1 cellular context compared by ENCODE assay signal in the genomic region with DNA sequence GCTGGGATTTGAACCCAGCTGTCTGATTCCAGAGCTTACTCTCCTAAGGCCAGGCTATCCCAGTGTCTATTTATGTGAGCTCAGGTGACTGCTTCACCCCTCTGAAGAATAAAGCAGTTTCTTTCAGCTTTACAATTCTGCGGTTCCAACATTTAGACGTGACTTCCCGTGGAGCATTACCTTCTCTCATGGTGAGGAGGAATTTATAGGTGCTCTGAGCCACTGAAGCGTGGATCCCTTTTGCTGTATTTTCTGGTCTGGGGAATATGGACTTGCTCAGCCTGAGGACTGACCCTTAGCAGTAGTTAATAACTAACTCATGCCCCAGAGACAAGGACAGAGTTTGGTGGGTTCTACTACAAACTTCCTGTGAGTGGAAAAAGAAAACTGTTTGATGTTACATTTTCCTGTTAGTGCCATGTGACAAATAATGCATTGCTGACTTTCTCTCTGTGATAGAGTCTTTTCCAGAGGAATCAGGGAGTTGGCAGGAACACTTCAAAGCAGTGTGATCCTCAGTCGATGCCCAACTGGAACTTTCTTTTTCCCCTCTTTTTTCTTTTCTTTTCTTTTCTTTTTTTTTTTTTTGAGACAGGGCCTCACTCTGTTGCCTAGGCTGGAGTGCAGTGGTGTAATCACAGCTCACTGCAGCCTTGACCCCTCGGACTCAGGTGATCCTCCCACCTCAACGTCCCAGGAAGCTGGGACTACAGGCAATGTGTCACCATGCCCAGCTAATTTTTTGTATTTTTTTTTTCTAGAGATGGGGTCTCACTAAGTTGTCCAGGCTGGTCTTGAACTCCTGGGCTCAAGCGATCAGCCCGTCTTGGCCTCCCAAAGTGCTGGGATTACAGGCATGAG.
TF ChIP-seq lines count a peak whose summit lies in the region.

No MANE protein-coding gene starts in this region.

TF ChIP-seq in HepG2, 621 proteins besides CTCF, POLR2A, EP300 and RAD21 (continued from another document and continues in another):
- TF ChIP-seq HNF1A (IDR thresholded peaks at IDR 0.05; ENCODE audit: low read depth) (peak; percentile 93), HNF1A (CRISPR knock-in tag; IDR thresholded peaks at IDR 0.05; ENCODE audit: borderline replicate concordance) (peak; percentile 95), ZNF337 (CRISPR knock-in tag; IDR thresholded peaks at IDR 0.05; ENCODE audit: borderline replicate concordance, low read depth) (peak; percentile 75; the same call in 1 of the 2 replicates), ASH2L (IDR thresholded peaks at IDR 0.05; ENCODE audit: insufficient read length, low read depth, low read length) (peak; percentile 100), ZNF496 (CRISPR knock-in tag; IDR thresholded peaks at IDR 0.05; ENCODE audit: insufficient replicate concordance) (no peak), FOXP4 (CRISPR knock-in tag; IDR thresholded peaks at IDR 0.05) (peak; percentile 64), POLR2G (IDR thresholded peaks at IDR 0.05; ENCODE audit: low read depth, low read length) (peak; percentile 97), ADNP (CRISPR knock-in tag; IDR thresholded peaks at IDR 0.05) (peak; percentile 85; the same call in 1 of the 2 replicates), TGIF2 (CRISPR knock-in tag; IDR thresholded peaks at IDR 0.05) (peak; percentile 58; the same call in 1 of the 2 replicates), ZNF572 (CRISPR knock-in tag; IDR thresholded peaks at IDR 0.05) (no peak), ZNF766 (CRISPR knock-in tag; IDR thresholded peaks at IDR 0.05; ENCODE audit: borderline replicate concordance) (peak; percentile 63; the same call in 1 of the 2 replicates), ZNF775 (CRISPR knock-in tag; IDR thresholded peaks at IDR 0.05; ENCODE audit: borderline replicate concordance) (peak; percentile 6; the same call in 1 of the 2 replicates), ZNF10 (CRISPR knock-in tag; IDR thresholded peaks at IDR 0.05; ENCODE audit: borderline replicate concordance, low read depth) (no peak), ELF4 (CRISPR knock-in tag; IDR thresholded peaks at IDR 0.05; ENCODE audit: borderline replicate concordance) (peak; percentile 85; the same call in 1 of the 2 replicates), ZNF629 (CRISPR knock-in tag; conservative IDR thresholded peaks at IDR 0.05) (peak; percentile 41; the same call in 1 of the 2 replicates), AFF4 (CRISPR knock-in tag; IDR thresholded peaks at IDR 0.05) (peak; percentile 68; the same call in 1 of the 2 replicates), MYNN (CRISPR knock-in tag; IDR thresholded peaks at IDR 0.05; ENCODE audit: low read depth) (no peak), NFRKB (IDR thresholded peaks at IDR 0.05) (peak; percentile 40; the same call in 1 of the 2 replicates), ZNF549 (CRISPR knock-in tag; IDR thresholded peaks at IDR 0.05) (no peak)
- TF ChIP-seq, protein P1, sequence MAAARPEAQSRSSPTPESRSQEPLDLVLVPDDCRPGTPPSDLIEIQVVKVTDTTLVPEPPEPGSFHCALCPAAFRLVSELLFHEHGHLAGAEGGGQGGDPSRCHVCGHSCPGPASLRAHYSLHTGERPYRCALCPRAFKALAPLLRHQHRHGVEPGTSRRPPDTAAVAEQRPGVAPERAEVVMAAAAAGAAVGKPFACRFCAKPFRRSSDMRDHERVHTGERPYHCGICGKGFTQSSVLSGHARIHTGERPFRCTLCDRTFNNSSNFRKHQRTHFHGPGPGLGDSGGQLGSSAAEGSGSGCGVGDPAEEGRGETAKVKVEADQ (CRISPR knock-in tag; IDR thresholded peaks at IDR 0.05; ENCODE audit: borderline replicate concordance), result no peak
- TF ChIP-seq, protein P2, sequence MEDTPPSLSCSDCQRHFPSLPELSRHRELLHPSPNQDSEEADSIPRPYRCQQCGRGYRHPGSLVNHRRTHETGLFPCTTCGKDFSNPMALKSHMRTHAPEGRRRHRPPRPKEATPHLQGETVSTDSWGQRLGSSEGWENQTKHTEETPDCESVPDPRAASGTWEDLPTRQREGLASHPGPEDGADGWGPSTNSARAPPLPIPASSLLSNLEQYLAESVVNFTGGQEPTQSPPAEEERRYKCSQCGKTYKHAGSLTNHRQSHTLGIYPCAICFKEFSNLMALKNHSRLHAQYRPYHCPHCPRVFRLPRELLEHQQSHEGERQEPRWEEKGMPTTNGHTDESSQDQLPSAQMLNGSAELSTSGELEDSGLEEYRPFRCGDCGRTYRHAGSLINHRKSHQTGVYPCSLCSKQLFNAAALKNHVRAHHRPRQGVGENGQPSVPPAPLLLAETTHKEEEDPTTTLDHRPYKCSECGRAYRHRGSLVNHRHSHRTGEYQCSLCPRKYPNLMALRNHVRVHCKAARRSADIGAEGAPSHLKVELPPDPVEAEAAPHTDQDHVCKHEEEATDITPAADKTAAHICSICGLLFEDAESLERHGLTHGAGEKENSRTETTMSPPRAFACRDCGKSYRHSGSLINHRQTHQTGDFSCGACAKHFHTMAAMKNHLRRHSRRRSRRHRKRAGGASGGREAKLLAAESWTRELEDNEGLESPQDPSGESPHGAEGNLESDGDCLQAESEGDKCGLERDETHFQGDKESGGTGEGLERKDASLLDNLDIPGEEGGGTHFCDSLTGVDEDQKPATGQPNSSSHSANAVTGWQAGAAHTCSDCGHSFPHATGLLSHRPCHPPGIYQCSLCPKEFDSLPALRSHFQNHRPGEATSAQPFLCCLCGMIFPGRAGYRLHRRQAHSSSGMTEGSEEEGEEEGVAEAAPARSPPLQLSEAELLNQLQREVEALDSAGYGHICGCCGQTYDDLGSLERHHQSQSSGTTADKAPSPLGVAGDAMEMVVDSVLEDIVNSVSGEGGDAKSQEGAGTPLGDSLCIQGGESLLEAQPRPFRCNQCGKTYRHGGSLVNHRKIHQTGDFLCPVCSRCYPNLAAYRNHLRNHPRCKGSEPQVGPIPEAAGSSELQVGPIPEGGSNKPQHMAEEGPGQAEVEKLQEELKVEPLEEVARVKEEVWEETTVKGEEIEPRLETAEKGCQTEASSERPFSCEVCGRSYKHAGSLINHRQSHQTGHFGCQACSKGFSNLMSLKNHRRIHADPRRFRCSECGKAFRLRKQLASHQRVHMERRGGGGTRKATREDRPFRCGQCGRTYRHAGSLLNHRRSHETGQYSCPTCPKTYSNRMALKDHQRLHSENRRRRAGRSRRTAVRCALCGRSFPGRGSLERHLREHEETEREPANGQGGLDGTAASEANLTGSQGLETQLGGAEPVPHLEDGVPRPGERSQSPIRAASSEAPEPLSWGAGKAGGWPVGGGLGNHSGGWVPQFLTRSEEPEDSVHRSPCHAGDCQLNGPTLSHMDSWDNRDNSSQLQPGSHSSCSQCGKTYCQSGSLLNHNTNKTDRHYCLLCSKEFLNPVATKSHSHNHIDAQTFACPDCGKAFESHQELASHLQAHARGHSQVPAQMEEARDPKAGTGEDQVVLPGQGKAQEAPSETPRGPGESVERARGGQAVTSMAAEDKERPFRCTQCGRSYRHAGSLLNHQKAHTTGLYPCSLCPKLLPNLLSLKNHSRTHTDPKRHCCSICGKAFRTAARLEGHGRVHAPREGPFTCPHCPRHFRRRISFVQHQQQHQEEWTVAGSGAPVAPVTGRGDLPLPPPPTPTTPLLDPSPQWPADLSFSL (CRISPR knock-in tag; IDR thresholded peaks at IDR 0.05), result peak; percentile 56; the same call in 1 of the 2 replicates
- TF ChIP-seq, protein P3, sequence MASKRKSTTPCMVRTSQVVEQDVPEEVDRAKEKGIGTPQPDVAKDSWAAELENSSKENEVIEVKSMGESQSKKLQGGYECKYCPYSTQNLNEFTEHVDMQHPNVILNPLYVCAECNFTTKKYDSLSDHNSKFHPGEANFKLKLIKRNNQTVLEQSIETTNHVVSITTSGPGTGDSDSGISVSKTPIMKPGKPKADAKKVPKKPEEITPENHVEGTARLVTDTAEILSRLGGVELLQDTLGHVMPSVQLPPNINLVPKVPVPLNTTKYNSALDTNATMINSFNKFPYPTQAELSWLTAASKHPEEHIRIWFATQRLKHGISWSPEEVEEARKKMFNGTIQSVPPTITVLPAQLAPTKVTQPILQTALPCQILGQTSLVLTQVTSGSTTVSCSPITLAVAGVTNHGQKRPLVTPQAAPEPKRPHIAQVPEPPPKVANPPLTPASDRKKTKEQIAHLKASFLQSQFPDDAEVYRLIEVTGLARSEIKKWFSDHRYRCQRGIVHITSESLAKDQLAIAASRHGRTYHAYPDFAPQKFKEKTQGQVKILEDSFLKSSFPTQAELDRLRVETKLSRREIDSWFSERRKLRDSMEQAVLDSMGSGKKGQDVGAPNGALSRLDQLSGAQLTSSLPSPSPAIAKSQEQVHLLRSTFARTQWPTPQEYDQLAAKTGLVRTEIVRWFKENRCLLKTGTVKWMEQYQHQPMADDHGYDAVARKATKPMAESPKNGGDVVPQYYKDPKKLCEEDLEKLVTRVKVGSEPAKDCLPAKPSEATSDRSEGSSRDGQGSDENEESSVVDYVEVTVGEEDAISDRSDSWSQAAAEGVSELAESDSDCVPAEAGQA (IDR thresholded peaks at IDR 0.05; ENCODE audit: low read depth), result no peak
- TF ChIP-seq, protein P3 (CRISPR knock-in tag; IDR thresholded peaks at IDR 0.05; ENCODE audit: borderline replicate concordance), result no peak
